In the genomic region with DNA sequence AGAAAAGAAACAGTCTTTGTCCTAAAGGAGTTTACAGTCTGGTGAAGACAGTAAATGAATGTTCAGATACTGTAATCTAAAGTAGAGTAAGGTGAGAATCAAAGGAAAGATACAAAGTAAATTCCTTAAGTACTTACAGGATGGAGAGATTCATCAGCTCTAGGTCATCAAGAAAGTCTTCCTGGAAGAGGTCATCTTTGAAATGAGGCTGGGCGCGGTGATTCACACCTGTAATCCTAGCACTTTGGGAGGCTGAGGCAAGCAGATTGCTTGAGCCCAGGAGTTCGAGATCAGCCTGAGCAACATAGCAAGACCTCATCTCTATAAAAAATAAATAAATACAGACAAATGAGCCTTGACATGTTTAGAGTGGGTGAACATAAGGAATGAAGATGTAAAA, we compare ENCODE assay signal across 18 cellular contexts.
"Had no signal": no experiment of that assay in that cellular context is flagged by ENCODE, and none has a peak within 500 bp of the region (broad histone marks: within the 10 kb centered on the region; RNA-seq: fewer than 3 reads in every experiment).

No MANE protein-coding gene starts in this region.

- H3K27me3 ChIP-seq: hepatocyte, right lobe of liver, testis, tibial nerve, upper lobe of right lung, vagina had no signal

- H3K9me3 ChIP-seq: psoas muscle, right lobe of liver, testis, tibial nerve, upper lobe of right lung, vagina had no signal

- H3K4me1 ChIP-seq: psoas muscle, right lobe of liver, testis, tibial nerve, upper lobe of right lung, vagina had no signal

- H3K4me1 Mint-ChIP-seq: naive thymus-derived CD4-positive, alpha-beta T cell; stimulated activated naive B cell treated with anti-CD40 and anti-IgM and Interleukin-4, amounts not matched to agents 10 μg/mL and 1 μg/mL and 100 μg/mL, for 72 hours; stimulated activated naive CD8-positive, alpha-beta T cell treated with anti-CD3 and anti-CD28 coated beads, Interleukin-15, amount 100 ng/mL, for 72 hours had no signal

- H3K27ac ChIP-seq: hepatocyte, psoas muscle, right lobe of liver, testis, tibial nerve, upper lobe of right lung, vagina had no signal

- H3K4me3 ChIP-seq: hepatocyte, psoas muscle, right lobe of liver, testis, tibial nerve, upper lobe of right lung, vagina had no signal

- H3K27ac Mint-ChIP-seq: nephron progenitor cell; stimulated activated naive B cell treated with anti-CD40 and anti-IgM and Interleukin-4, amounts not matched to agents 10 μg/mL and 1 μg/mL and 100 μg/mL, for 72 hours; stimulated activated naive CD8-positive, alpha-beta T cell treated with anti-CD3 and anti-CD28 coated beads, Interleukin-15, amount 100 ng/mL, for 72 hours had no signal

- DNase-seq: effector memory CD4-positive, alpha-beta T cell; erythroblast; foreskin melanocyte; head of caudate nucleus; kidney; naive thymus-derived CD4-positive, alpha-beta T cell; nephron progenitor cell; psoas muscle; retina; right lobe of liver; stimulated activated CD4-positive, alpha-beta T cell treated with anti-CD3 and anti-CD28 coated beads, Interleukin-4, amount 100 ng/mL, for 1 hour; stimulated activated naive B cell treated with anti-CD40 and anti-IgM and Interleukin-4, amounts not matched to agents 10 μg/mL and 1 μg/mL and 100 μg/mL, for 72 hours; stimulated activated naive CD8-positive, alpha-beta T cell treated with anti-CD3 and anti-CD28 coated beads, Interleukin-15, amount 100 ng/mL, for 72 hours; testis; upper lobe of right lung had no signal

- H3K9me3 Mint-ChIP-seq: naive thymus-derived CD4-positive, alpha-beta T cell; stimulated activated naive B cell treated with anti-CD40 and anti-IgM and Interleukin-4, amounts not matched to agents 10 μg/mL and 1 μg/mL and 100 μg/mL, for 72 hours; stimulated activated naive CD8-positive, alpha-beta T cell treated with anti-CD3 and anti-CD28 coated beads, Interleukin-15, amount 100 ng/mL, for 72 hours had no signal

- H3K27me3 Mint-ChIP-seq: naive thymus-derived CD4-positive, alpha-beta T cell; stimulated activated naive B cell treated with anti-CD40 and anti-IgM and Interleukin-4, amounts not matched to agents 10 μg/mL and 1 μg/mL and 100 μg/mL, for 72 hours; stimulated activated naive CD8-positive, alpha-beta T cell treated with anti-CD3 and anti-CD28 coated beads, Interleukin-15, amount 100 ng/mL, for 72 hours had no signal

- ATAC-seq: naive thymus-derived CD4-positive, alpha-beta T cell; psoas muscle; right lobe of liver; stimulated activated naive B cell treated with anti-CD40 and anti-IgM and Interleukin-4, amounts not matched to agents 10 μg/mL and 1 μg/mL and 100 μg/mL, for 72 hours; stimulated activated naive CD8-positive, alpha-beta T cell treated with anti-CD3 and anti-CD28 coated beads, Interleukin-15, amount 100 ng/mL, for 72 hours; upper lobe of right lung had no signal

- H3K4me3 Mint-ChIP-seq: naive thymus-derived CD4-positive, alpha-beta T cell; nephron progenitor cell; stimulated activated naive B cell treated with anti-CD40 and anti-IgM and Interleukin-4, amounts not matched to agents 10 μg/mL and 1 μg/mL and 100 μg/mL, for 72 hours; stimulated activated naive CD8-positive, alpha-beta T cell treated with anti-CD3 and anti-CD28 coated beads, Interleukin-15, amount 100 ng/mL, for 72 hours had no signal
